In the genomic region with DNA sequence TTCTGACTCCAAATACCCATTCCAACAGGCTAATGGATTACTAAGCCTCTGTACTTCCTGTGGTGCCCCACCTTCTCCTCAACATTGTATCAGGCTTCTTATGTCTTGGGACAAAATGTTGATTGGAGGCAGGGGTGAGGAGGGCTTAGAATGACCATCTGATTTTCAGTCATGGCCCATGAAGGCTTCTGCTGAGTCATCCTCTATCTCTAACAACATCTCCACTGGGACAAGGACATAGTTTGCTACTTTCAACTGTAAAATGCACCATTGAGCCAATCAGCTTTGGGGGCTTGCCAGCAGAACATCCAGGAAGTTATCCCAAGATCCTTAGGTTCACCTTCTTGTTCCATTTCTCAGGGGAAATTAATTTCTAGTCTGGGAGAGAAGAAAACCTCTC, we compare ENCODE assay signal across 18 cellular contexts. TPM values are rescaled to one million over a fixed set of nuclear protein-coding genes. Genes with fewer than 3 reads are reported as not detected.
DNase-seq lines count a peak whose midpoint lies in the region; ATAC-seq, FAIRE-seq and TF ChIP-seq lines count a peak whose summit lies in the region.
"Had no signal": no experiment of that assay in that cellular context is flagged by ENCODE, and none has a peak within 500 bp of the region (broad histone marks: within the 10 kb centered on the region; RNA-seq: fewer than 3 reads in every experiment).

No MANE protein-coding gene starts in this region.

- H3K4ac ChIP-seq in IMR-90 (ENCODE audit: low read depth, low read length): no peak overlapping the region; the same call in 1 of the 2 replicates
- H3K4ac ChIP-seq in H1 (replicated peaks; ENCODE audit: insufficient read length, low read depth, low read length): no peak overlapping the region
- H3K4ac ChIP-seq in mesendoderm (ENCODE audit: low read depth, low read length): no peak overlapping the region

- dilution Hi-C loops in IMR-90 (cut with HindIII; ENCODE audit: low sequenced_read_pairs, unreplicated experiment): no loop called here

- H3K9ac ChIP-seq in IMR-90 (ENCODE audit: low read depth, low read length) (no peak overlapping the region), H1 (replicated peaks in 1 of 4; ENCODE audit: extremely low read depth in 1 of 4, low read depth in 3 of 4, low read length in 3 of 4) (no peak overlapping the region), mesendoderm (ENCODE audit: low read length) (no peak overlapping the region)

- H4K5ac ChIP-seq in IMR-90 (ENCODE audit: low read depth, low read length) (no peak overlapping the region), H1 (ENCODE audit: insufficient read length, low read depth, low read length) (no peak overlapping the region), mesendoderm (ENCODE audit: low read length) (no peak overlapping the region)

- no peak for TF ChIP-seq CTCF in IMR-90 (conservative IDR thresholded peaks at IDR 0.05; ENCODE audit: low read depth, low read length)
- TF ChIP-seq CTCF in H1 (IDR thresholded peaks at IDR 0.05; ENCODE audit: control extremely low read depth in 1 of 3, insufficient read depth in 1 of 3, low read depth in 1 of 3, low read length in 3 of 3): no peak

- H4K91ac ChIP-seq in IMR-90 (ENCODE audit: insufficient read depth, low read depth, low read length): no peak overlapping the region
- H4K91ac ChIP-seq in H1 (replicated peaks; ENCODE audit: insufficient read length, low read length): no peak overlapping the region

- in situ Hi-C loops in IMR-90 (cut with MboI; ENCODE audit: low sequenced_read_pairs): no loop called here

- H2AK5ac ChIP-seq in IMR-90 (ENCODE audit: low read depth, low read length) (no peak overlapping the region), H1 (ENCODE audit: low read depth, low read length) (no peak overlapping the region), mesendoderm (ENCODE audit: low read length) (no peak overlapping the region)

- TF ChIP-seq RAD21 in IMR-90 (IDR thresholded peaks at IDR 0.05; ENCODE audit: low read length) (no peak), H1 (IDR thresholded peaks at IDR 0.05 in 1 of 2, conservative IDR thresholded peaks at IDR 0.05 in 1 of 2; ENCODE audit: low read depth in 2 of 2, low read length in 2 of 2) (no peak)

- no peak overlapping the region for H3K4me2 ChIP-seq in IMR-90 (ENCODE audit: low read depth, low read length)
- H3K4me2 ChIP-seq in H1 (ENCODE audit: insufficient read depth in 1 of 2, low read depth in 2 of 2, low read length in 2 of 2): no peak overlapping the region
- H3K4me2 ChIP-seq in mesendoderm (ENCODE audit: low read length): no peak overlapping the region
- H3K4me2 ChIP-seq: PC-9 had no signal

- no peaks in the 10 kb centered on the region for H3K9me3 ChIP-seq in IMR-90 (ENCODE audit: control insufficient read depth, insufficient read depth, low read length)
- H3K9me3 ChIP-seq in H1 (ENCODE audit: insufficient read depth in 2 of 2, low read depth in 1 of 2, low read length in 1 of 2): no peaks in the 10 kb centered on the region
- no peaks in the 10 kb centered on the region for H3K9me3 ChIP-seq in effector memory CD4-positive, alpha-beta T cell (ENCODE audit: control insufficient read depth, low read length)
- H3K9me3 ChIP-seq: BE2C, HAP-1 had no signal

- no peak for TF ChIP-seq EP300 in H1 (IDR thresholded peaks at IDR 0.05; ENCODE audit: borderline replicate concordance in 1 of 2, low read depth in 2 of 2, low read length in 2 of 2)

- H3K27ac ChIP-seq in IMR-90 (ENCODE audit: insufficient read depth, low read length) (no peak overlapping the region), H1 (ENCODE audit: low read depth, low read length) (no peak overlapping the region), mesendoderm (ENCODE audit: low read depth, low read length) (no peak overlapping the region)
- H3K27ac ChIP-seq in effector memory CD4-positive, alpha-beta T cell (ENCODE audit: insufficient read depth, low read length, poor library complexity, severe bottlenecking): no peak overlapping the region
- H3K27ac ChIP-seq: PC-9 had no signal

- no peak overlapping the region for H2BK5ac ChIP-seq in IMR-90 (ENCODE audit: low read depth, low read length, poor library complexity, severe bottlenecking)
- no peak overlapping the region for H2BK5ac ChIP-seq in H1 (ENCODE audit: low read depth, low read length)
- H2BK5ac ChIP-seq in mesendoderm (ENCODE audit: low read length): no peak overlapping the region

- DNase-seq in GM12892 (ENCODE audit: insufficient read length) (no peak), IMR-90 (no peak), H1 (ENCODE audit: low read depth in 1 of 2, low spot score in 2 of 2) (no peak), mesendoderm (peak; percentile 44), NCI-H345 (lab: John Stamatoyannopoulos, UW) (no peak), DMS79 (lab: John Stamatoyannopoulos, UW) (no peak)
- no peak for DNase-seq in effector memory CD4-positive, alpha-beta T cell
- DNase-seq: BE2C; CD4-positive, alpha-beta T cell; Kasumi-1; NCI-H187 treated with DMSO at 0.1 percent for 48 hours; NCI-H2171; NCI-H748 treated with DMSO at 0.1 percent for 48 hours; PC-9 had no signal

- H3K36me3 ChIP-seq in IMR-90 (ENCODE audit: control insufficient read depth, insufficient read depth, low read length): no peaks in the 10 kb centered on the region
- no peaks in the 10 kb centered on the region for H3K36me3 ChIP-seq in H1 (ENCODE audit: control insufficient read depth in 2 of 4, insufficient read depth in 4 of 4, low read length in 3 of 4)
- H3K36me3 ChIP-seq in mesendoderm (ENCODE audit: control insufficient read depth, insufficient read depth, low read length): no peaks in the 10 kb centered on the region
- no peaks in the 10 kb centered on the region for H3K36me3 ChIP-seq in effector memory CD4-positive, alpha-beta T cell (ENCODE audit: control insufficient read depth, insufficient read depth, low read length)
- H3K36me3 ChIP-seq: BE2C, HAP-1 had no signal

- no TSS peak for BruUV-seq in IMR-90 (replicated peaks; lab: Mats Ljungman, UMichigan)

- no peaks in the 10 kb centered on the region for H3K23me2 ChIP-seq in H1 (ENCODE audit: low read depth, low read length)

- no peak overlapping the region for H3K23ac ChIP-seq in IMR-90 (ENCODE audit: low read depth, low read length)
- H3K23ac ChIP-seq in H1 (ENCODE audit: insufficient read length): no peak overlapping the region
- H3K23ac ChIP-seq in mesendoderm (ENCODE audit: low read length): no peak overlapping the region

- H2BK15ac ChIP-seq in IMR-90 (ENCODE audit: low read depth, low read length) (no peak overlapping the region), H1 (ENCODE audit: low read length) (no peak overlapping the region), mesendoderm (replicated peaks; ENCODE audit: low read depth) (no peak overlapping the region)

- H2BK120ac ChIP-seq in IMR-90 (ENCODE audit: low read depth, low read length) (peak overlapping the region; percentile 13; the same call in 1 of the 2 replicates), H1 (replicated peaks; ENCODE audit: low read depth, low read length) (no peak overlapping the region), mesendoderm (ENCODE audit: low read depth, low read length) (no peak overlapping the region)

- H3K79me1 ChIP-seq in IMR-90 (ENCODE audit: low read depth in 1 of 2, low read length in 2 of 2): no peaks in the 10 kb centered on the region
- no peaks in the 10 kb centered on the region for H3K79me1 ChIP-seq in H1 (ENCODE audit: low read depth, low read length)
- H3K79me1 ChIP-seq in mesendoderm (ENCODE audit: low read length): no peaks in the 10 kb centered on the region

- peaks cover 3% of the 10 kb centered on the region; the same call in 1 of the 2 replicates for H3K27me3 ChIP-seq in IMR-90 (ENCODE audit: control insufficient read depth, insufficient read depth, low read length)
- H3K27me3 ChIP-seq in H1 (replicated peaks in 1 of 4; ENCODE audit: control insufficient read depth in 3 of 4, extremely low read depth in 1 of 4, insufficient read depth in 3 of 4, low read length in 3 of 4): no peaks in the 10 kb centered on the region
- H3K27me3 ChIP-seq in mesendoderm (ENCODE audit: insufficient read depth, low read length, poor library complexity): no peaks in the 10 kb centered on the region
- H3K27me3 ChIP-seq in effector memory CD4-positive, alpha-beta T cell (replicated peaks; ENCODE audit: control insufficient read depth, insufficient read depth, low read length, poor library complexity, severe bottlenecking): no peaks in the 10 kb centered on the region
- H3K27me3 ChIP-seq: BE2C had no signal

- H3K4me3 ChIP-seq in IMR-90 (ENCODE audit: insufficient read depth, low read depth, low read length) (no peak overlapping the region), H1 (ENCODE audit: extremely low read depth in 1 of 4, insufficient read depth in 2 of 4, low read depth in 3 of 4, low read length in 4 of 4) (no peak overlapping the region), mesendoderm (ENCODE audit: low read length) (no peak overlapping the region)
- H3K4me3 ChIP-seq in effector memory CD4-positive, alpha-beta T cell (ENCODE audit: insufficient read depth, low read depth, low read length, poor library complexity, severe bottlenecking): no peak overlapping the region
- H3K4me3 ChIP-seq: HAP-1, PC-9 had no signal

- H3K9me1 ChIP-seq in IMR-90 (ENCODE audit: insufficient read depth, low read length): no peaks in the 10 kb centered on the region

- H3K56ac ChIP-seq in IMR-90 (ENCODE audit: extremely low read depth, insufficient read depth, low read length) (no peak overlapping the region), H1 (replicated peaks; ENCODE audit: insufficient read length, low read depth, low read length) (no peak overlapping the region), mesendoderm (ENCODE audit: low read length) (no peak overlapping the region)

- H3K79me2 ChIP-seq in H1 (ENCODE audit: control insufficient read depth in 1 of 2, insufficient read depth in 2 of 2, low read length in 2 of 2) (no peaks in the 10 kb centered on the region), mesendoderm (ENCODE audit: control insufficient read depth, insufficient read depth, low read length) (no peaks in the 10 kb centered on the region)

- POLR2A ChIA-PET in IMR-90 (lab: Charles Lee; ENCODE audit: unreplicated experiment) (no interaction called here), H1 (lab: Charles Lee; ENCODE audit: partially characterized antibody) (interaction anchor here (1.1 kb wide), 1 partner anchor 10 kb away, joined by 4 read pairs; no protein-coding TSS in a partner anchor)

- H4K20me1 ChIP-seq in IMR-90 (ENCODE audit: insufficient read depth, low read length) (no peaks in the 10 kb centered on the region), H1 (replicated peaks in 1 of 2; ENCODE audit: control insufficient read depth in 1 of 2, insufficient read depth in 2 of 2, low read length in 2 of 2) (no peaks in the 10 kb centered on the region)

- H2AK9ac ChIP-seq in IMR-90 (replicated peaks; ENCODE audit: low read depth, low read length, poor library complexity): no peak overlapping the region

- intact Hi-C loops in IMR-90 (cut with micrococcal nuclease): no loop called here

- H2AFZ ChIP-seq in IMR-90 (replicated peaks; ENCODE audit: low read length, poor library complexity) (peak overlapping the region; percentile 54), H1 (ENCODE audit: low read length) (no peak overlapping the region)
- H2AFZ ChIP-seq: PC-9 had no signal

- H2BK20ac ChIP-seq in IMR-90 (ENCODE audit: low read depth, low read length): peak overlapping the region; percentile 47; the same call in 1 of the 2 replicates
- H2BK20ac ChIP-seq in H1 (ENCODE audit: low read length): peak overlapping the region; percentile 40; the same call in 1 of the 2 replicates

- H3K14ac ChIP-seq in IMR-90 (replicated peaks; ENCODE audit: low read depth, low read length): no peak overlapping the region
- H3K14ac ChIP-seq in H1 (ENCODE audit: insufficient read length): no peak overlapping the region

- H3K18ac ChIP-seq in IMR-90 (ENCODE audit: low read depth, low read length) (no peak overlapping the region), H1 (ENCODE audit: extremely low read depth, low read length) (no peak overlapping the region; the same call in 1 of the 2 replicates), mesendoderm (ENCODE audit: low read length) (no peak overlapping the region)

- no peak overlapping the region for H4K8ac ChIP-seq in IMR-90 (ENCODE audit: low read depth in 2 of 2, low read length in 2 of 2)
- no peak overlapping the region for H4K8ac ChIP-seq in H1 (ENCODE audit: extremely low read depth, insufficient read depth, low read length)
- H4K8ac ChIP-seq in mesendoderm (ENCODE audit: low read depth, low read length): no peak overlapping the region

- no peak overlapping the region for H2BK12ac ChIP-seq in H1 (ENCODE audit: low read depth, low read length)

- CTCF ChIA-PET in IMR-90 (lab: Yijun Ruan, JAX): no interaction called here
- CTCF ChIA-PET in H1 (lab: Charles Lee; ENCODE audit: partially characterized antibody): no interaction called here

- TF ChIP-seq POLR2A in GM12892 (IDR thresholded peaks at IDR 0.05; ENCODE audit: low read depth, low read length) (no peak), IMR-90 (IDR thresholded peaks at IDR 0.05; ENCODE audit: low read depth, low read length) (no peak), H1 (IDR thresholded peaks at IDR 0.05; ENCODE audit: control extremely low read depth in 1 of 2, low read depth in 2 of 2, low read length in 2 of 2) (no peak)

- no peak for ATAC-seq in IMR-90 (ENCODE audit: low read depth)
- no peak for ATAC-seq in GM19324 (IDR thresholded peaks at IDR 0.05; ENCODE audit: low FRiP score, unreplicated experiment)

- no peaks in the 10 kb centered on the region for H3K4me1 ChIP-seq in IMR-90 (ENCODE audit: control insufficient read depth, insufficient read depth, low read length)
- peaks cover 0 to 7% (median 4%) of the 10 kb centered on the region in 4 experiments; a peak in 4 of 7 replicates for H3K4me1 ChIP-seq in H1 (replicated peaks in 1 of 4; ENCODE audit: control insufficient read depth in 3 of 4, insufficient read depth in 4 of 4, low read length in 3 of 4)
- H3K4me1 ChIP-seq in mesendoderm (ENCODE audit: control insufficient read depth, low read depth, low read length): no peaks in the 10 kb centered on the region
- no peaks in the 10 kb centered on the region for H3K4me1 ChIP-seq in effector memory CD4-positive, alpha-beta T cell (ENCODE audit: control insufficient read depth, insufficient read depth, low read length, poor library complexity, severe bottlenecking)
- H3K4me1 ChIP-seq: BE2C, HAP-1 had no signal

- FAIRE-seq in GM12892 (lab: Jason Lieb, UNC) (peak; percentile 17), H1 (lab: Jason Lieb, UNC) (no peak)

RNA-seq across cellular contexts. Expression of a gene that starts 29.5 kb away (rescaled TPM):
- polyA plus RNA-seq in GM12892 (2012; ENCODE audit: missing spikeins): not detected
- under 0.01 TPM in 2 replicates for total RNA-seq in IMR-90 (2012; rRNA removed)
- polyA plus RNA-seq in IMR-90 (2012; rRNA removed): 0.34 and 0.62 TPM in 2 replicates
- polyA plus RNA-seq in IMR-90 (2012; cell fraction: cytosol; rRNA removed): 0.08 and 0.15 TPM in 2 replicates
- polyA plus RNA-seq in IMR-90 (2012; cell fraction: nucleus; rRNA removed; ENCODE audit: low replicate concordance): 1.7 and 1.8 TPM in 2 replicates
- 1.1 TPM in 1 of 2 replicates, not detected in the other for total RNA-seq in H1 (2021; fragmentation: NEBNext Ultra II Directional; extraction: Animal tissue kit (Norgen Biotek cat#: 25700))
- 0.48 and 0.53 TPM in 2 replicates for polyA plus RNA-seq in H1 (2011; rRNA removed)
- 0.89 TPM for polyA plus RNA-seq in H1 (2011; cell fraction: cytosol; rRNA removed)
- 2.1 TPM for polyA plus RNA-seq in H1 (2011; cell fraction: nucleus; rRNA removed)
- 0.94 to 1.8 TPM (median 1.3 TPM) in 4 replicates for polyA plus RNA-seq in H1 (2012, experiment 1 of 2)
- polyA plus RNA-seq in H1 (2012, experiment 2 of 2): not detected
- 1.6 TPM for polyA plus RNA-seq in H1 (2013, experiment 1 of 2)
- polyA plus RNA-seq in H1 (2013, experiment 2 of 2): 1.1 TPM
- 0.17 and 0.41 TPM in 2 replicates for polyA minus RNA-seq in H1 (2011; rRNA and poly(A)+ RNA removed)
- polyA minus RNA-seq in H1 (2011; cell fraction: cytosol; rRNA and poly(A)+ RNA removed): not detected
- 0.60 TPM for polyA minus RNA-seq in H1 (2011; cell fraction: nucleus; rRNA and poly(A)+ RNA removed)
- polyA plus RNA-seq in mesendoderm (2013, experiment 1 of 2): 0.20 TPM
- 0.28 TPM for polyA plus RNA-seq in mesendoderm (2013, experiment 2 of 2)
- total RNA-seq: CD4-positive, alpha-beta T cell; NCI-H460; PC-9; SK-MEL-5 had no signal
